In the genomic region with DNA sequence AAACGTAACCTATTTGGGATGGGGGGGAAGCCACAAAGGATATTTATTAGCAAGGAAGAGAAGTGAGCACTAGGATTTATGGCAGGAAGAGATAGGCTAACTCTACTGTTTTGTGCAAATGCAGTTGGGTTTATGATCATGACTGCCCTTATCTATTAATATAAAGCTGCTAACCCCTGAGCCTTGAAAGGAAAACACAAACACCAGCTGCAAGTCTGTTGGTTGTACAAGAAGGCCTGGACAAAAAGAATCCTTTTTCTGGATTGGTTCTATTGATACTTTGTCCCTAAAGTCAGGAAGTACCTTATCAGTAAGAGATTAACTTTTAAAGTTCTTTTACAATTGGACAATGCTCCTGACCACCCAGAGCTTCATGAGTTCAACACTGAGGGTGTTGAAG, we compare ENCODE assay signal across 1 cellular context.
TF ChIP-seq lines count a peak whose summit lies in the region.

No MANE protein-coding gene starts in this region.

TF ChIP-seq in SK-N-SH, 30 proteins besides CTCF, POLR2A, EP300 and RAD21 (continued from another document):
- TF ChIP-seq, protein P1, sequence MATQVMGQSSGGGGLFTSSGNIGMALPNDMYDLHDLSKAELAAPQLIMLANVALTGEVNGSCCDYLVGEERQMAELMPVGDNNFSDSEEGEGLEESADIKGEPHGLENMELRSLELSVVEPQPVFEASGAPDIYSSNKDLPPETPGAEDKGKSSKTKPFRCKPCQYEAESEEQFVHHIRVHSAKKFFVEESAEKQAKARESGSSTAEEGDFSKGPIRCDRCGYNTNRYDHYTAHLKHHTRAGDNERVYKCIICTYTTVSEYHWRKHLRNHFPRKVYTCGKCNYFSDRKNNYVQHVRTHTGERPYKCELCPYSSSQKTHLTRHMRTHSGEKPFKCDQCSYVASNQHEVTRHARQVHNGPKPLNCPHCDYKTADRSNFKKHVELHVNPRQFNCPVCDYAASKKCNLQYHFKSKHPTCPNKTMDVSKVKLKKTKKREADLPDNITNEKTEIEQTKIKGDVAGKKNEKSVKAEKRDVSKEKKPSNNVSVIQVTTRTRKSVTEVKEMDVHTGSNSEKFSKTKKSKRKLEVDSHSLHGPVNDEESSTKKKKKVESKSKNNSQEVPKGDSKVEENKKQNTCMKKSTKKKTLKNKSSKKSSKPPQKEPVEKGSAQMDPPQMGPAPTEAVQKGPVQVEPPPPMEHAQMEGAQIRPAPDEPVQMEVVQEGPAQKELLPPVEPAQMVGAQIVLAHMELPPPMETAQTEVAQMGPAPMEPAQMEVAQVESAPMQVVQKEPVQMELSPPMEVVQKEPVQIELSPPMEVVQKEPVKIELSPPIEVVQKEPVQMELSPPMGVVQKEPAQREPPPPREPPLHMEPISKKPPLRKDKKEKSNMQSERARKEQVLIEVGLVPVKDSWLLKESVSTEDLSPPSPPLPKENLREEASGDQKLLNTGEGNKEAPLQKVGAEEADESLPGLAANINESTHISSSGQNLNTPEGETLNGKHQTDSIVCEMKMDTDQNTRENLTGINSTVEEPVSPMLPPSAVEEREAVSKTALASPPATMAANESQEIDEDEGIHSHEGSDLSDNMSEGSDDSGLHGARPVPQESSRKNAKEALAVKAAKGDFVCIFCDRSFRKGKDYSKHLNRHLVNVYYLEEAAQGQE (IDR thresholded peaks at IDR 0.05; ENCODE audit: low read depth, low read length) = no peak
- no peak for TF ChIP-seq GATA2 (CRISPR knock-in tag; IDR thresholded peaks at IDR 0.05)
- TF ChIP-seq TEAD4 (IDR thresholded peaks at IDR 0.05; ENCODE audit: borderline replicate concordance, insufficient read depth) = no peak
